In the genomic region with DNA sequence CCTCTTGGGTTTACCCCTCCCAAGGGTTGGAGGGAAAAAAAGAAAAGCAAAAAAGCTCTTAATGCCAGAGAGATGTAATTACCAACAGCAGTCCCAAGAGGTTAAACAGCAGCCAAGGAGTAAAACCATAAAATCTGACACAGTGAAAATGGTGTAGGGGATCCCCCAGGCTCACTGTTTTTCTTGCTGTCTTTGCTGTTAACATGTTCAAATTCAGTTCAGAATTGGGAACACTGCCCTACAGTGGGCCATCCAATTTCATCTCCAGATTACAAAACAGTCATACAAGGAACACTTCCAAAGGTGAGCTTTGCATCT, we compare ENCODE assay signal across 1 cellular context.
TF ChIP-seq lines count a peak whose summit lies in the region.

No MANE protein-coding gene starts in this region.

TF ChIP-seq in GM12878, 131 proteins besides CTCF, POLR2A, EP300 and RAD21:
- peak; percentile 74 for TF ChIP-seq MEF2B (IDR thresholded peaks at IDR 0.05; ENCODE audit: partially characterized antibody, poor library complexity, severe bottlenecking)
- TF ChIP-seq, protein P1, sequence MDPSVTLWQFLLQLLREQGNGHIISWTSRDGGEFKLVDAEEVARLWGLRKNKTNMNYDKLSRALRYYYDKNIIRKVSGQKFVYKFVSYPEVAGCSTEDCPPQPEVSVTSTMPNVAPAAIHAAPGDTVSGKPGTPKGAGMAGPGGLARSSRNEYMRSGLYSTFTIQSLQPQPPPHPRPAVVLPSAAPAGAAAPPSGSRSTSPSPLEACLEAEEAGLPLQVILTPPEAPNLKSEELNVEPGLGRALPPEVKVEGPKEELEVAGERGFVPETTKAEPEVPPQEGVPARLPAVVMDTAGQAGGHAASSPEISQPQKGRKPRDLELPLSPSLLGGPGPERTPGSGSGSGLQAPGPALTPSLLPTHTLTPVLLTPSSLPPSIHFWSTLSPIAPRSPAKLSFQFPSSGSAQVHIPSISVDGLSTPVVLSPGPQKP (IDR thresholded peaks at IDR 0.05; ENCODE audit: low read depth, low read length), result no peak
